Comparison of ENCODE assay signal across 8 cellular contexts in genomic region chr3:138560501-138560900, GRCh38.
"Had no signal": no experiment of that assay in that cellular context is flagged by ENCODE, and none has a peak within 500 bp of the region (broad histone marks: within the 10 kb centered on the region; RNA-seq: fewer than 3 reads in every experiment).

No MANE protein-coding gene starts in this region.

- H3K27ac ChIP-seq: GM23248, HL-60 had no signal

- H3K9ac ChIP-seq: GM23248 had no signal

- H3K4me1 ChIP-seq: HAP-1 had no signal

- H2AFZ ChIP-seq: GM23248 had no signal

- DNase-seq: GM23248, GOT3, H7, IMR-90 had no signal

- H3K36me3 ChIP-seq: HAP-1 had no signal

- FAIRE-seq: K562 had no signal

- H3K4me3 ChIP-seq: GM23248, HAP-1, K562 had no signal

- ATAC-seq: HCT116, K562 had no signal
